ENCODE assay signal across 29 cellular contexts in genomic region chr10:96973809-96974208, GRCh38.
"Had no signal": no experiment of that assay in that cellular context is flagged by ENCODE, and none has a peak within 500 bp of the region (broad histone marks: within the 10 kb centered on the region; RNA-seq: fewer than 3 reads in every experiment).

No MANE protein-coding gene starts in this region.

- ATAC-seq: activated CD4-positive, alpha-beta T cell treated with anti-CD3 and anti-CD28 coated beads for 36 hours; activated T-cell treated with anti-CD3 and anti-CD28 coated beads, Interleukin-2, amount 50 U/mL, for 4 hours; effector memory CD8-positive, alpha-beta T cell; esophagus mucosa; stimulated activated naive CD8-positive, alpha-beta T cell treated with anti-CD3 and anti-CD28 coated beads, Interleukin-15, Interleukin-2, amounts not matched to agents 100 U/mL and 50 U/mL, for 24 hours; T-cell; WTC11 had no signal

- H3K36me3 ChIP-seq: breast epithelium, left ventricle myocardium inferior, upper lobe of left lung had no signal

- H3K27ac Mint-ChIP-seq: activated CD4-positive, alpha-beta T cell treated with anti-CD3 and anti-CD28 coated beads for 36 hours; activated naive CD8-positive, alpha-beta T cell; activated T-helper 2 cell treated with anti-CD3 and anti-CD28 coated beads, Interferon-gamma antibody, Interleukin-2, Interleukin-4, amounts not matched to agents 10 μg/mL and 5 μg/mL and 100 μg/mL, durations not matched to agents 14 hours and 24 hours and 36 hours; effector memory CD8-positive, alpha-beta T cell; immature natural killer cell; nephron; T-cell; T-helper 2 cell treated with Interferon-gamma antibody and Interleukin-4, amounts not matched to agents 5 μg/mL and 100 μg/mL, for 36 hours; WTC11 had no signal

- H3K27me3 ChIP-seq: breast epithelium, dorsolateral prefrontal cortex, hepatocyte, upper lobe of left lung had no signal

- H3K4me1 Mint-ChIP-seq: central memory CD8-positive, alpha-beta T cell; nephron; T-cell had no signal

- H3K79me2 ChIP-seq: hepatocyte had no signal

- DNase-seq: activated CD4-positive, alpha-beta T cell treated with anti-CD3 and anti-CD28 coated beads for 36 hours; activated CD4-positive, alpha-beta T cell treated with anti-CD3 and anti-CD28 coated beads, Interleukin-2, amount 50 U/mL, for 4 hours; activated CD8-positive, alpha-beta memory T cell treated with anti-CD3 and anti-CD28 coated beads, Interleukin-2, amount 50 U/mL, for 48 hours; activated naive CD4-positive, alpha-beta T cell; activated T-cell treated with anti-CD3 and anti-CD28 coated beads, Interleukin-2, amount 50 U/mL, for 4 hours; dorsolateral prefrontal cortex; effector memory CD8-positive, alpha-beta T cell; foreskin melanocyte; glutamatergic neuron; immature natural killer cell; left ventricle myocardium inferior; nucleus accumbens; posterior cingulate gyrus; retina; stimulated activated CD4-positive, alpha-beta T cell treated with anti-CD3 and anti-CD28 coated beads, Interleukin-4, amount 100 ng/mL, for 1 hour; stimulated activated naive CD8-positive, alpha-beta T cell treated with anti-CD3 and anti-CD28 coated beads, Interleukin-15, Interleukin-2, amounts not matched to agents 100 U/mL and 50 U/mL, for 24 hours; T-cell; upper lobe of left lung had no signal

- FAIRE-seq: colon, endothelial cell of umbilical vein had no signal

- H3K4me3 ChIP-seq: breast epithelium, dorsolateral prefrontal cortex, hepatocyte, left ventricle myocardium inferior, upper lobe of left lung had no signal

- H3K4me1 ChIP-seq: breast epithelium, upper lobe of left lung had no signal

- H2AFZ ChIP-seq: hepatocyte had no signal

- H3K36me3 Mint-ChIP-seq: WTC11 had no signal

- H3K9me3 Mint-ChIP-seq: activated T-cell treated with anti-CD3 and anti-CD28 coated beads, Interleukin-2, amount 50 U/mL, for 4 hours; activated T-helper 2 cell treated with anti-CD3 and anti-CD28 coated beads, Interferon-gamma antibody, Interleukin-2, Interleukin-4, amounts not matched to agents 10 μg/mL and 5 μg/mL and 100 μg/mL, durations not matched to agents 14 hours and 24 hours and 36 hours; central memory CD8-positive, alpha-beta T cell; effector memory CD8-positive, alpha-beta T cell; immature natural killer cell; nephron; T-cell; T-helper 2 cell treated with Interferon-gamma antibody and Interleukin-4, amounts not matched to agents 5 μg/mL and 100 μg/mL, for 36 hours; WTC11 had no signal

- H3K4me3 Mint-ChIP-seq: activated CD4-positive, alpha-beta T cell treated with anti-CD3 and anti-CD28 coated beads for 36 hours; activated naive CD8-positive, alpha-beta T cell; activated T-cell treated with anti-CD3 and anti-CD28 coated beads, Interleukin-2, amount 50 U/mL, for 4 hours; central memory CD8-positive, alpha-beta T cell; effector memory CD8-positive, alpha-beta T cell; immature natural killer cell; nephron; T-cell; T-helper 2 cell treated with Interferon-gamma antibody and Interleukin-4, amounts not matched to agents 5 μg/mL and 100 μg/mL, for 36 hours; WTC11 had no signal

- H3K9me3 ChIP-seq: breast epithelium, left ventricle myocardium inferior, upper lobe of left lung had no signal

- H3K27me3 Mint-ChIP-seq: activated CD4-positive, alpha-beta T cell treated with anti-CD3 and anti-CD28 coated beads for 36 hours; activated naive CD8-positive, alpha-beta T cell; central memory CD8-positive, alpha-beta T cell; effector memory CD8-positive, alpha-beta T cell; T-cell had no signal

- H3K27ac ChIP-seq: breast epithelium, dorsolateral prefrontal cortex, hepatocyte, left ventricle myocardium inferior, upper lobe of left lung had no signal
